In the genomic region with DNA sequence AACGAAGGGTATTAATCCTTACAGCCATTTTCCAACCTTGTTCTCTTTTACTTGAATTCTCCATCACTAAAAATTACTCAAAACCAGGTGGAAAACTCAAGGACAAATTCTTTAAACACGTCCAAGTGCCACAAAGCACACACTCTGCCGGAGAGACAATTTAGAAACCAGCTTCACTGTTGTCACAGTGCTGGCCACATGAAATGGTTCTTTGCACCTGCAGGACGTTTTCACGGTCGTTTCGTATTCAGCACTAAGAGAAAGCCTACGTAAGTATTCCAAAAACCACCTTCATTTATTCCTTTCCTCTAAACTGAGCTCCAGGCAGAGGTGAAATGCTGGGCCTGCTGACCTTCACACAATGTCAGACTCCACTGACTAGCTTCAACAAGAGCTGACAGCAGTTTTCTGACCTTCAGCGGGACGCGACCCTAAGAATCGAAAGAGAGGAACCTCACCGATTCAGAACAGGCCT, we compare ENCODE assay signal across 8 cellular contexts. TPM values are rescaled to one million over a fixed set of nuclear protein-coding genes. Genes with fewer than 3 reads are reported as not detected.
DNase-seq lines count a peak whose midpoint lies in the region; ATAC-seq lines count a peak whose summit lies in the region.

No MANE protein-coding gene starts in this region.

- peak overlapping the region; percentile 97 for H3K4me3 ChIP-seq in skeletal muscle cell (ENCODE audit: low read depth, low read length)

- peaks cover 33% of the 10 kb centered on the region for H3K36me3 Mint-ChIP-seq in stimulated activated naive CD8-positive, alpha-beta T cell treated with anti-CD3 and anti-CD28 coated beads, Interleukin-15, Interleukin-2, amounts not matched to agents 100 ng/mL and 50 ng/mL, for 24 hours (ENCODE audit: low read depth)
- peaks cover 51% of the 10 kb centered on the region for H3K36me3 Mint-ChIP-seq in activated T-cell treated with anti-CD3 and anti-CD28 coated beads, Interleukin-2, amount 50 U/mL, for 24 hours (ENCODE audit: low read depth)

- no peaks in the 10 kb centered on the region for H3K9me3 Mint-ChIP-seq in stimulated activated naive CD8-positive, alpha-beta T cell treated with anti-CD3 and anti-CD28 coated beads, Interleukin-15, Interleukin-2, amounts not matched to agents 100 ng/mL and 50 ng/mL, for 24 hours
- no peaks in the 10 kb centered on the region for H3K9me3 Mint-ChIP-seq in activated T-cell treated with anti-CD3 and anti-CD28 coated beads, Interleukin-2, amount 50 U/mL, for 24 hours

- H3K4me3 Mint-ChIP-seq in stimulated activated naive CD8-positive, alpha-beta T cell treated with anti-CD3 and anti-CD28 coated beads, Interleukin-15, Interleukin-2, amounts not matched to agents 100 ng/mL and 50 ng/mL, for 24 hours, result peak overlapping the region; percentile 98
- peak overlapping the region; percentile 98 for H3K4me3 Mint-ChIP-seq in activated T-cell treated with anti-CD3 and anti-CD28 coated beads, Interleukin-2, amount 50 U/mL, for 24 hours

- H3K27ac Mint-ChIP-seq in stimulated activated naive CD8-positive, alpha-beta T cell treated with anti-CD3 and anti-CD28 coated beads, Interleukin-15, Interleukin-2, amounts not matched to agents 100 ng/mL and 50 ng/mL, for 24 hours, result peak overlapping the region; percentile 100
- peak overlapping the region; percentile 96 for H3K27ac Mint-ChIP-seq in activated T-cell treated with anti-CD3 and anti-CD28 coated beads, Interleukin-2, amount 50 U/mL, for 24 hours

- DNase-seq in stimulated activated naive CD8-positive, alpha-beta T cell treated with anti-CD3 and anti-CD28 coated beads, Interleukin-15, Interleukin-2, amounts not matched to agents 100 U/mL and 50 U/mL, for 24 hours, result no peak
- no peak for DNase-seq in activated T-cell treated with anti-CD3 and anti-CD28 coated beads, Interleukin-2, amount 50 U/mL, for 24 hours
- DNase-seq in left cardiac atrium (no peak), skeletal muscle cell (ENCODE audit: low read depth) (no peak), DMS114 treated with DMSO at 0.1 percent for 48 hours (lab: John Stamatoyannopoulos, UW; ENCODE audit: unreplicated experiment) (no peak), NCI-H2107 (lab: John Stamatoyannopoulos, UW) (no peak)

- peaks cover 45% of the 10 kb centered on the region for H3K4me1 Mint-ChIP-seq in stimulated activated naive CD8-positive, alpha-beta T cell treated with anti-CD3 and anti-CD28 coated beads, Interleukin-15, Interleukin-2, amounts not matched to agents 100 ng/mL and 50 ng/mL, for 24 hours (ENCODE audit: low read depth)
- H3K4me1 Mint-ChIP-seq in activated T-cell treated with anti-CD3 and anti-CD28 coated beads, Interleukin-2, amount 50 U/mL, for 24 hours (ENCODE audit: low read depth), result peaks cover 31% of the 10 kb centered on the region

- intact Hi-C loops in left cardiac atrium (cut with DNase I), result no loop called here

- ATAC-seq in stimulated activated naive CD8-positive, alpha-beta T cell treated with anti-CD3 and anti-CD28 coated beads, Interleukin-15, Interleukin-2, amounts not matched to agents 100 U/mL and 50 U/mL, for 24 hours, result no peak
- ATAC-seq in HG03196 (IDR thresholded peaks at IDR 0.05; ENCODE audit: unreplicated experiment), result peak; percentile 13
- peak; percentile 4 to 7 for ATAC-seq in left cardiac atrium

- no peaks in the 10 kb centered on the region for H3K27me3 Mint-ChIP-seq in stimulated activated naive CD8-positive, alpha-beta T cell treated with anti-CD3 and anti-CD28 coated beads, Interleukin-15, Interleukin-2, amounts not matched to agents 100 ng/mL and 50 ng/mL, for 24 hours
- H3K27me3 Mint-ChIP-seq in activated T-cell treated with anti-CD3 and anti-CD28 coated beads, Interleukin-2, amount 50 U/mL, for 24 hours, result no peaks in the 10 kb centered on the region

RNA-seq across cellular contexts. Expression of a gene that starts 0.7 kb away (rescaled TPM):
- 1,000 to 10,000 TPM; 1,001 to 1,121 TPM for total RNA-seq in left cardiac atrium

RNA-seq across cellular contexts. Expression of a gene that starts 6.8 kb away (rescaled TPM):
- 1 to 10 TPM; 7.6 to 8.5 TPM for total RNA-seq in left cardiac atrium

RNA-seq across cellular contexts. Expression of a gene that starts 25.4 kb away (rescaled TPM):
- 1 to 10 TPM; 2.5 to 3.2 TPM for total RNA-seq in left cardiac atrium
